9 cellular contexts compared by ENCODE assay signal in the genomic region with DNA sequence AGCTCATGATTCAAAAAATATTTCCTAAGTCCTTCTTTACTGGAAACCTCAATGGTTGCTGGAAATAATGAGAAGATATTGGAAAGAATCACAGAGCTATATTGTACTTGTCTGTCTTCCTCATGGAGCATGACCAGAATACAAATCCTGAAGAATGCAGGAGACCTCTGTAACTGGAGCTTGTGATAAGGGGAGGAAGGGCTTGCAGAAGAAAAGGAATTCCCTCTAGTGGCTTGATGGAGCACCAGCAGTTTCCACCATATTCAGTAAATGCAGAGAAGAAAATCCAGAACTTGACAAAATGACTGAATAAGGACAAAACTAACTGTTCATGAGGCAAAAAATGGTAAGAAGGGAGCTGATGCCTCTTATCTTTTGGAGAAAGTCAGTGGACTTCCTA.
DNase-seq lines count a peak whose midpoint lies in the region; ATAC-seq and TF ChIP-seq lines count a peak whose summit lies in the region.
"Had no signal": no experiment of that assay in that cellular context is flagged by ENCODE, and none has a peak within 500 bp of the region (broad histone marks: within the 10 kb centered on the region; RNA-seq: fewer than 3 reads in every experiment).

No MANE protein-coding gene starts in this region.

- peak; percentile 84 for TF ChIP-seq CTCF in astrocyte of the cerebellum (IDR thresholded peaks at IDR 0.05; ENCODE audit: low read depth, low read length, missing control alignments)

- in situ Hi-C loops in astrocyte of the cerebellum (cut with HindIII; ENCODE audit: low sequenced_read_pairs): no loop called here

- no peaks in the 10 kb centered on the region for H3K36me3 Mint-ChIP-seq in activated T-helper 17 cell treated with anti-CD3 and anti-CD28 coated beads, Interleukin-2, amount 50 U/mL, for 72 hours (ENCODE audit: low read depth)
- no peaks in the 10 kb centered on the region for H3K36me3 Mint-ChIP-seq in activated T-helper 1 cell treated with anti-CD3 and anti-CD28 coated beads, Interleukin-12 subunit alpha, Interleukin-12 subunit beta, Interleukin-2, Interleukin-4 antibody, amounts not matched to agents 30 ng/mL and 10 ng/mL and 1 ng/mL, durations not matched to agents 14 hours and 24 hours and 36 hours (ENCODE audit: low read depth)

- TF ChIP-seq EP300 in Ishikawa (IDR thresholded peaks at IDR 0.05; ENCODE audit: borderline replicate concordance): no peak

- no peaks in the 10 kb centered on the region for H3K9me3 Mint-ChIP-seq in activated T-helper 17 cell treated with anti-CD3 and anti-CD28 coated beads, Interleukin-2, amount 50 U/mL, for 72 hours
- no peaks in the 10 kb centered on the region for H3K9me3 Mint-ChIP-seq in activated T-helper 1 cell treated with anti-CD3 and anti-CD28 coated beads, Interleukin-12 subunit alpha, Interleukin-12 subunit beta, Interleukin-2, Interleukin-4 antibody, amounts not matched to agents 30 ng/mL and 10 ng/mL and 1 ng/mL, durations not matched to agents 14 hours and 24 hours and 36 hours

- TF ChIP-seq RAD21 in Ishikawa (IDR thresholded peaks at IDR 0.05; ENCODE audit: low read depth): peak; percentile 58

- no peak for ATAC-seq in activated T-helper 17 cell treated with anti-CD3 and anti-CD28 coated beads, Interleukin-2, amount 50 U/mL, for 72 hours (replicated peaks)
- ATAC-seq in GM19463 (IDR thresholded peaks at IDR 0.05; ENCODE audit: unreplicated experiment): no peak
- ATAC-seq: mucosa of descending colon had no signal

- H3K4me3 ChIP-seq in astrocyte of the cerebellum (ENCODE audit: low read depth, low read length): no peak overlapping the region
- H3K4me3 ChIP-seq: mucosa of descending colon had no signal

- no peaks in the 10 kb centered on the region for H3K4me1 Mint-ChIP-seq in activated T-helper 17 cell treated with anti-CD3 and anti-CD28 coated beads, Interleukin-2, amount 50 U/mL, for 72 hours
- H3K4me1 Mint-ChIP-seq in activated T-helper 1 cell treated with anti-CD3 and anti-CD28 coated beads, Interleukin-12 subunit alpha, Interleukin-12 subunit beta, Interleukin-2, Interleukin-4 antibody, amounts not matched to agents 30 ng/mL and 10 ng/mL and 1 ng/mL, durations not matched to agents 14 hours and 24 hours and 36 hours (ENCODE audit: low read depth): no peaks in the 10 kb centered on the region

- DNase-seq in NCI-H146 (lab: John Stamatoyannopoulos, UW) (peak; percentile 5), NCI-H146 treated with DMSO at 0.1 percent for 48 hours (lab: John Stamatoyannopoulos, UW; ENCODE audit: unreplicated experiment) (no peak), astrocyte of the cerebellum (ENCODE audit: low read depth) (peak; percentile 41), lung microvascular endothelial cell (ENCODE audit: low read depth in 2 of 2) (peak; percentile 1 to 69)
- no peak for DNase-seq in activated T-helper 1 cell treated with anti-CD3 and anti-CD28 coated beads, Interleukin-12 subunit alpha, Interleukin-12 subunit beta, Interleukin-2, Interleukin-4 antibody, amounts not matched to agents 30 ng/mL and 10 ng/mL and 1 ng/mL, durations not matched to agents 14 hours and 24 hours and 36 hours (ENCODE audit: low spot score)

- intact Hi-C loops in activated T-helper 1 cell treated with anti-CD3 and anti-CD28 coated beads, Interleukin-12 subunit alpha, Interleukin-12 subunit beta, Interleukin-2, Interleukin-4 antibody, amounts not matched to agents 30 ng/mL and 10 ng/mL and 1 ng/mL, durations not matched to agents 14 hours and 24 hours and 36 hours (cut with micrococcal nuclease): no loop called here

- no peaks in the 10 kb centered on the region for H3K27me3 Mint-ChIP-seq in activated T-helper 17 cell treated with anti-CD3 and anti-CD28 coated beads, Interleukin-2, amount 50 U/mL, for 72 hours
- H3K27me3 Mint-ChIP-seq in activated T-helper 1 cell treated with anti-CD3 and anti-CD28 coated beads, Interleukin-12 subunit alpha, Interleukin-12 subunit beta, Interleukin-2, Interleukin-4 antibody, amounts not matched to agents 30 ng/mL and 10 ng/mL and 1 ng/mL, durations not matched to agents 14 hours and 24 hours and 36 hours (ENCODE audit: insufficient read depth): no peaks in the 10 kb centered on the region

- no peak overlapping the region for H3K27ac Mint-ChIP-seq in activated T-helper 17 cell treated with anti-CD3 and anti-CD28 coated beads, Interleukin-2, amount 50 U/mL, for 72 hours
- H3K27ac Mint-ChIP-seq in activated T-helper 1 cell treated with anti-CD3 and anti-CD28 coated beads, Interleukin-12 subunit alpha, Interleukin-12 subunit beta, Interleukin-2, Interleukin-4 antibody, amounts not matched to agents 30 ng/mL and 10 ng/mL and 1 ng/mL, durations not matched to agents 14 hours and 24 hours and 36 hours: no peak overlapping the region

- H3K4me3 Mint-ChIP-seq in activated T-helper 17 cell treated with anti-CD3 and anti-CD28 coated beads, Interleukin-2, amount 50 U/mL, for 72 hours: no peak overlapping the region
- no peak overlapping the region for H3K4me3 Mint-ChIP-seq in activated T-helper 1 cell treated with anti-CD3 and anti-CD28 coated beads, Interleukin-12 subunit alpha, Interleukin-12 subunit beta, Interleukin-2, Interleukin-4 antibody, amounts not matched to agents 30 ng/mL and 10 ng/mL and 1 ng/mL, durations not matched to agents 14 hours and 24 hours and 36 hours

TF ChIP-seq in Ishikawa, 13 proteins besides CTCF, POLR2A, EP300 and RAD21:
- TF ChIP-seq, protein P1, sequence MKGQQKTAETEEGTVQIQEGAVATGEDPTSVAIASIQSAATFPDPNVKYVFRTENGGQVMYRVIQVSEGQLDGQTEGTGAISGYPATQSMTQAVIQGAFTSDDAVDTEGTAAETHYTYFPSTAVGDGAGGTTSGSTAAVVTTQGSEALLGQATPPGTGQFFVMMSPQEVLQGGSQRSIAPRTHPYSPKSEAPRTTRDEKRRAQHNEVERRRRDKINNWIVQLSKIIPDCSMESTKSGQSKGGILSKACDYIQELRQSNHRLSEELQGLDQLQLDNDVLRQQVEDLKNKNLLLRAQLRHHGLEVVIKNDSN (IDR thresholded peaks at IDR 0.05): no peak
- TF ChIP-seq, protein P2, sequence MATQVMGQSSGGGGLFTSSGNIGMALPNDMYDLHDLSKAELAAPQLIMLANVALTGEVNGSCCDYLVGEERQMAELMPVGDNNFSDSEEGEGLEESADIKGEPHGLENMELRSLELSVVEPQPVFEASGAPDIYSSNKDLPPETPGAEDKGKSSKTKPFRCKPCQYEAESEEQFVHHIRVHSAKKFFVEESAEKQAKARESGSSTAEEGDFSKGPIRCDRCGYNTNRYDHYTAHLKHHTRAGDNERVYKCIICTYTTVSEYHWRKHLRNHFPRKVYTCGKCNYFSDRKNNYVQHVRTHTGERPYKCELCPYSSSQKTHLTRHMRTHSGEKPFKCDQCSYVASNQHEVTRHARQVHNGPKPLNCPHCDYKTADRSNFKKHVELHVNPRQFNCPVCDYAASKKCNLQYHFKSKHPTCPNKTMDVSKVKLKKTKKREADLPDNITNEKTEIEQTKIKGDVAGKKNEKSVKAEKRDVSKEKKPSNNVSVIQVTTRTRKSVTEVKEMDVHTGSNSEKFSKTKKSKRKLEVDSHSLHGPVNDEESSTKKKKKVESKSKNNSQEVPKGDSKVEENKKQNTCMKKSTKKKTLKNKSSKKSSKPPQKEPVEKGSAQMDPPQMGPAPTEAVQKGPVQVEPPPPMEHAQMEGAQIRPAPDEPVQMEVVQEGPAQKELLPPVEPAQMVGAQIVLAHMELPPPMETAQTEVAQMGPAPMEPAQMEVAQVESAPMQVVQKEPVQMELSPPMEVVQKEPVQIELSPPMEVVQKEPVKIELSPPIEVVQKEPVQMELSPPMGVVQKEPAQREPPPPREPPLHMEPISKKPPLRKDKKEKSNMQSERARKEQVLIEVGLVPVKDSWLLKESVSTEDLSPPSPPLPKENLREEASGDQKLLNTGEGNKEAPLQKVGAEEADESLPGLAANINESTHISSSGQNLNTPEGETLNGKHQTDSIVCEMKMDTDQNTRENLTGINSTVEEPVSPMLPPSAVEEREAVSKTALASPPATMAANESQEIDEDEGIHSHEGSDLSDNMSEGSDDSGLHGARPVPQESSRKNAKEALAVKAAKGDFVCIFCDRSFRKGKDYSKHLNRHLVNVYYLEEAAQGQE (IDR thresholded peaks at IDR 0.05; ENCODE audit: low read depth): no peak
- TF ChIP-seq EGR1 (IDR thresholded peaks at IDR 0.05) (no peak), TCF12 (IDR thresholded peaks at IDR 0.05; ENCODE audit: low read depth) (no peak), CEBPB (IDR thresholded peaks at IDR 0.05) (no peak)

Comparison
In these comparisons a context has a peak if more than half of its experiments do, and no peak if none do; other contexts are left out.
1. DNase-seq: peak in NCI-H146 (single experiment), astrocyte of the cerebellum (single experiment) and lung microvascular endothelial cell (2 of 2); none in NCI-H146 treated with DMSO at 0.1 percent for 48 hours (single experiment) and activated T-helper 1 cell treated with anti-CD3 and anti-CD28 coated beads, Interleukin-12 subunit alpha, Interleukin-12 subunit beta, Interleukin-2, Interleukin-4 antibody, amounts not matched to agents 30 ng/mL and 10 ng/mL and 1 ng/mL, durations not matched to agents 14 hours and 24 hours and 36 hours (single experiment).